Comparison of ENCODE assay signal across 28 cellular contexts in genomic region chr2:103367877-103368276, GRCh38.
"Had no signal": no experiment of that assay in that cellular context is flagged by ENCODE, and none has a peak within 500 bp of the region (broad histone marks: within the 10 kb centered on the region; RNA-seq: fewer than 3 reads in every experiment).

No MANE protein-coding gene starts in this region.

- H3K4me3 ChIP-seq: stomach, suprapubic skin, testis, thoracic aorta, thyroid gland, tibial artery, tibial nerve, transverse colon, upper lobe of left lung, upper lobe of right lung, uterus, vagina had no signal

- H3K4me1 ChIP-seq: stomach, suprapubic skin, testis, thyroid gland, tibial artery, tibial nerve, transverse colon, upper lobe of left lung, upper lobe of right lung, uterus, vagina had no signal

- FAIRE-seq: urothelium cell line had no signal

- DNase-seq: stimulated activated CD4-positive, alpha-beta T cell treated with anti-CD3 and anti-CD28 coated beads, Interleukin-2, amount 100 ng/mL, for 48 hours; stimulated activated CD4-positive, alpha-beta T cell treated with anti-CD3 and anti-CD28 coated beads, Interleukin-4, amount 100 ng/mL, for 1 hour; stimulated activated CD4-positive, alpha-beta T cell treated with anti-CD3 and anti-CD28 coated beads, Interleukin-4, amount 100 ng/mL, for 24 hours; stimulated activated CD4-positive, alpha-beta T cell treated with anti-CD3 and anti-CD28 coated beads, Interleukin-4, amount 100 ng/mL, for 4 hours; stimulated activated CD8-positive, alpha-beta memory T cell treated with anti-CD3 and anti-CD28 coated beads, Interleukin-4, amount 100 ng/mL, for 48 hours; stimulated activated naive B cell treated with anti-CD40 and anti-IgM and Interleukin-4, amounts not matched to agents 10 μg/mL and 1 μg/mL and 100 μg/mL, for 72 hours; stimulated activated naive CD4-positive, alpha-beta T cell; stimulated activated naive CD4-positive, alpha-beta T cell treated with Interleukin-2 at 50 U/mL for 16 hours; stimulated activated naive CD8-positive, alpha-beta T cell treated with anti-CD3 and anti-CD28 coated beads, Interleukin-15, amount 100 ng/mL, for 72 hours; stomach; substantia nigra; testis; thyroid gland; tibial artery; transverse colon; trophoblast cell; upper lobe of left lung; upper lobe of right lung; uterus had no signal

- H3K27me3 Mint-ChIP-seq: stimulated activated memory B cell treated with anti-CD40 and anti-IgM and Interleukin-4, amounts not matched to agents 10 μg/mL and 1 μg/mL and 100 μg/mL, for 72 hours; stimulated activated naive B cell treated with anti-CD40 and anti-IgM and Interleukin-4, amounts not matched to agents 10 μg/mL and 1 μg/mL and 100 μg/mL, for 72 hours; stimulated activated naive CD8-positive, alpha-beta T cell treated with anti-CD3 and anti-CD28 coated beads, Interleukin-15, amount 100 ng/mL, for 72 hours; stimulated activated naive CD8-positive, alpha-beta T cell treated with anti-CD3 and anti-CD28 coated beads, Interleukin-15, Interleukin-2, amounts not matched to agents 100 ng/mL and 50 ng/mL, for 24 hours had no signal

- H3K27ac ChIP-seq: stomach, suprapubic skin, testis, thoracic aorta, thyroid gland, tibial artery, tibial nerve, transverse colon, upper lobe of left lung, upper lobe of right lung, uterus, vagina had no signal

- H3K36me3 Mint-ChIP-seq: stimulated activated effector memory CD8-positive, alpha-beta T cell treated with anti-CD3 and anti-CD28 coated beads, Interleukin-12 subunit alpha, Interleukin-12 subunit beta, amount 100 ng/mL, for 72 hours; stimulated activated memory B cell treated with anti-CD40 and anti-IgM and Interleukin-4, amounts not matched to agents 10 μg/mL and 1 μg/mL and 100 μg/mL, for 72 hours; stimulated activated naive B cell treated with anti-CD40 and anti-IgM and Interleukin-4, amounts not matched to agents 10 μg/mL and 1 μg/mL and 100 μg/mL, for 72 hours; type B pancreatic cell had no signal

- H3K4me1 Mint-ChIP-seq: stimulated activated effector memory CD8-positive, alpha-beta T cell treated with anti-CD3 and anti-CD28 coated beads, Interleukin-12 subunit alpha, Interleukin-12 subunit beta, amount 100 ng/mL, for 72 hours; stimulated activated memory B cell treated with anti-CD40 and anti-IgM and Interleukin-4, amounts not matched to agents 10 μg/mL and 1 μg/mL and 100 μg/mL, for 72 hours; stimulated activated naive B cell treated with anti-CD40 and anti-IgM and Interleukin-4, amounts not matched to agents 10 μg/mL and 1 μg/mL and 100 μg/mL, for 72 hours; stimulated activated naive CD8-positive, alpha-beta T cell treated with anti-CD3 and anti-CD28 coated beads, Interleukin-15, amount 100 ng/mL, for 72 hours had no signal

- H3K4me3 Mint-ChIP-seq: stimulated activated effector memory CD8-positive, alpha-beta T cell treated with anti-CD3 and anti-CD28 coated beads, Interleukin-12 subunit alpha, Interleukin-12 subunit beta, amount 100 ng/mL, for 72 hours; stimulated activated memory B cell treated with anti-CD40 and anti-IgM and Interleukin-4, amounts not matched to agents 10 μg/mL and 1 μg/mL and 100 μg/mL, for 72 hours; stimulated activated naive B cell treated with anti-CD40 and anti-IgM and Interleukin-4, amounts not matched to agents 10 μg/mL and 1 μg/mL and 100 μg/mL, for 72 hours; stimulated activated naive CD8-positive, alpha-beta T cell treated with anti-CD3 and anti-CD28 coated beads, Interleukin-15, amount 100 ng/mL, for 72 hours; stimulated activated naive CD8-positive, alpha-beta T cell treated with anti-CD3 and anti-CD28 coated beads, Interleukin-15, Interleukin-2, amounts not matched to agents 100 ng/mL and 50 ng/mL, for 24 hours; type B pancreatic cell had no signal

- H3K9me3 ChIP-seq: stomach, testis, thoracic aorta, thyroid gland, tibial artery, tibial nerve, transverse colon, upper lobe of left lung, upper lobe of right lung, uterus, vagina had no signal

- H3K27me3 ChIP-seq: stomach, suprapubic skin, testis, thyroid gland, tibial artery, tibial nerve, transverse colon, upper lobe of left lung, upper lobe of right lung, uterus, vagina had no signal

- H3K9me3 Mint-ChIP-seq: stimulated activated naive B cell treated with anti-CD40 and anti-IgM and Interleukin-4, amounts not matched to agents 10 μg/mL and 1 μg/mL and 100 μg/mL, for 72 hours; type B pancreatic cell had no signal

- H3K36me3 ChIP-seq: stomach, suprapubic skin, thoracic aorta, thyroid gland, tibial artery, tibial nerve, transverse colon, upper lobe of left lung, upper lobe of right lung, uterus, vagina had no signal

- H3K27ac Mint-ChIP-seq: stimulated activated effector memory CD8-positive, alpha-beta T cell treated with anti-CD3 and anti-CD28 coated beads, Interleukin-12 subunit alpha, Interleukin-12 subunit beta, amount 100 ng/mL, for 72 hours; stimulated activated memory B cell treated with anti-CD40 and anti-IgM and Interleukin-4, amounts not matched to agents 10 μg/mL and 1 μg/mL and 100 μg/mL, for 72 hours; stimulated activated naive B cell treated with anti-CD40 and anti-IgM and Interleukin-4, amounts not matched to agents 10 μg/mL and 1 μg/mL and 100 μg/mL, for 72 hours; stimulated activated naive CD8-positive, alpha-beta T cell treated with anti-CD3 and anti-CD28 coated beads, Interleukin-15, amount 100 ng/mL, for 72 hours; stimulated activated naive CD8-positive, alpha-beta T cell treated with anti-CD3 and anti-CD28 coated beads, Interleukin-15, Interleukin-2, amounts not matched to agents 100 ng/mL and 50 ng/mL, for 24 hours; type B pancreatic cell had no signal

- ATAC-seq: stimulated activated effector memory CD8-positive, alpha-beta T cell treated with anti-CD3 and anti-CD28 coated beads, Interleukin-12 subunit alpha, Interleukin-12 subunit beta, amount 100 ng/mL, for 72 hours; stimulated activated naive B cell treated with anti-CD40 and anti-IgM and Interleukin-4, amounts not matched to agents 10 μg/mL and 1 μg/mL and 100 μg/mL, for 72 hours; stimulated activated naive CD8-positive, alpha-beta T cell treated with anti-CD3 and anti-CD28 coated beads, Interleukin-15, amount 100 ng/mL, for 72 hours; upper lobe of right lung had no signal
